ENCODE assay signal across 9 cellular contexts in the genomic region with DNA sequence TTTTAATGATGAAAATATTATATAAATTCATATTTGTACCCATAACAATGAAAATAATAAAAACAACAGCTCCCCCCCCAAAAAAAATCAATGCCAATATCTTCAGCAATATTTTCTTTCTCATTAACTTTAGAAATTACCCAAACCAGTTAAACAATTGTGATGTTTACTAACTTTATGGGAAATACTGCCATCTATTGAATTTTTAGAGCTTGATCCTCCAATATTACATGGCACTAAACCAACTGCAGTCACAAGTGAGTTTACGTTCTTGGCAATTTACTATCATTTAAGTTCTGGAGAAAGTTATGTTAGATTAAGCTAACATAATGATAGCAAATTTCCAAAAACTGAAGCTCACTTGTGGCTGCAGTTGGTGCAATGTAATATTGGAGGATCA.
DNase-seq lines count a peak whose midpoint lies in the region; ATAC-seq and TF ChIP-seq lines count a peak whose summit lies in the region.
"Had no signal": no experiment of that assay in that cellular context is flagged by ENCODE, and none has a peak within 500 bp of the region (broad histone marks: within the 10 kb centered on the region; RNA-seq: fewer than 3 reads in every experiment).

No MANE protein-coding gene starts in this region.

- H3K27ac ChIP-seq in C4-2B = no peak overlapping the region
- no peak overlapping the region for H3K27ac ChIP-seq in KMS-11

- H3K4me1 Mint-ChIP-seq in stimulated activated naive CD8-positive, alpha-beta T cell treated with anti-CD3 and anti-CD28 coated beads, Interleukin-15, amount 100 ng/mL, for 72 hours = no peaks in the 10 kb centered on the region
- H3K4me1 Mint-ChIP-seq: central memory CD8-positive, alpha-beta T cell had no signal

- H4K20me1 ChIP-seq in KMS-11 (ENCODE audit: insufficient read depth) = no peaks in the 10 kb centered on the region

- H2AFZ ChIP-seq in KMS-11 (ENCODE audit: low read depth) = no peak overlapping the region

- H3K27me3 Mint-ChIP-seq in stimulated activated naive CD8-positive, alpha-beta T cell treated with anti-CD3 and anti-CD28 coated beads, Interleukin-15, amount 100 ng/mL, for 72 hours = no peaks in the 10 kb centered on the region
- H3K27me3 Mint-ChIP-seq: central memory CD8-positive, alpha-beta T cell had no signal

- no peak overlapping the region for H3K4me2 ChIP-seq in KMS-11

- DNase-seq in RKO (ENCODE audit: low spot score) = peak; percentile 76
- peak; percentile 11 for DNase-seq in globus pallidus (ENCODE audit: low spot score)
- DNase-seq in activated effector memory CD4-positive, alpha-beta T cell treated with anti-CD3 and anti-CD28 coated beads, Interleukin-2, amount 50 U/mL, for 16 hours = no peak
- no peak for DNase-seq in stimulated activated naive CD8-positive, alpha-beta T cell treated with anti-CD3 and anti-CD28 coated beads, Interleukin-15, amount 100 ng/mL, for 72 hours
- no peak for DNase-seq in GM20000 (ENCODE audit: low spot score)

- peaks cover 0 to 8% of the 10 kb centered on the region in 2 donors for H3K9me3 Mint-ChIP-seq in stimulated activated naive CD8-positive, alpha-beta T cell treated with anti-CD3 and anti-CD28 coated beads, Interleukin-15, amount 100 ng/mL, for 72 hours

- H3K27me3 ChIP-seq in KMS-11 (ENCODE audit: insufficient read depth, low read depth) = no peaks in the 10 kb centered on the region

- H3K4me1 ChIP-seq in KMS-11 (ENCODE audit: low read depth, poor library complexity, severe bottlenecking) = no peaks in the 10 kb centered on the region

- no peak overlapping the region for H3K4me3 Mint-ChIP-seq in stimulated activated naive CD8-positive, alpha-beta T cell treated with anti-CD3 and anti-CD28 coated beads, Interleukin-15, amount 100 ng/mL, for 72 hours
- H3K4me3 Mint-ChIP-seq: central memory CD8-positive, alpha-beta T cell had no signal

- no peak overlapping the region for H3K4me3 ChIP-seq in KMS-11 (IDR thresholded peaks at IDR 0.05; ENCODE audit: insufficient read depth, low read depth, low read length)

- H3K9ac ChIP-seq in KMS-11 = no peak overlapping the region

- no peaks in the 10 kb centered on the region for H3K79me2 ChIP-seq in KMS-11 (ENCODE audit: insufficient read depth, low read depth)

- no peaks in the 10 kb centered on the region for H3K36me3 ChIP-seq in KMS-11 (ENCODE audit: insufficient read depth)

- peak; percentile 66 for TF ChIP-seq CTCF in C4-2B (conservative IDR thresholded peaks at IDR 0.05)
- TF ChIP-seq CTCF in KMS-11 (conservative IDR thresholded peaks at IDR 0.05; ENCODE audit: low read depth, low read length) = 0 out of 2 replicates have a peak, but pooled peaks have one; percentile 29
- no peak for TF ChIP-seq CTCF in GM20000 (IDR thresholded peaks at IDR 0.05; ENCODE audit: extremely low read depth, missing control alignments)

- no peak for ATAC-seq in GM19023 (IDR thresholded peaks at IDR 0.05; ENCODE audit: unreplicated experiment)
- ATAC-seq in stimulated activated naive CD8-positive, alpha-beta T cell treated with anti-CD3 and anti-CD28 coated beads, Interleukin-15, amount 100 ng/mL, for 72 hours = no peak

- H3K27ac Mint-ChIP-seq in stimulated activated naive CD8-positive, alpha-beta T cell treated with anti-CD3 and anti-CD28 coated beads, Interleukin-15, amount 100 ng/mL, for 72 hours = no peak overlapping the region

Comparison
In these comparisons a context has a peak if more than half of its experiments do, and no peak if none do; other contexts are left out.
1. DNase-seq: peak in RKO (single experiment) and globus pallidus (single experiment); none in activated effector memory CD4-positive, alpha-beta T cell treated with anti-CD3 and anti-CD28 coated beads, Interleukin-2, amount 50 U/mL, for 16 hours (single experiment), stimulated activated naive CD8-positive, alpha-beta T cell treated with anti-CD3 and anti-CD28 coated beads, Interleukin-15, amount 100 ng/mL, for 72 hours (0 of 2) and GM20000 (single experiment).